ENCODE assay signal across 1 cellular context in genomic region chr5:52269395-52269794, GRCh38.
TF ChIP-seq lines count a peak whose summit lies in the region.

No MANE protein-coding gene starts in this region.

TF ChIP-seq in A549, 52 proteins besides CTCF, POLR2A, EP300 and RAD21 (continued from another document):
- TF ChIP-seq, protein P1, sequence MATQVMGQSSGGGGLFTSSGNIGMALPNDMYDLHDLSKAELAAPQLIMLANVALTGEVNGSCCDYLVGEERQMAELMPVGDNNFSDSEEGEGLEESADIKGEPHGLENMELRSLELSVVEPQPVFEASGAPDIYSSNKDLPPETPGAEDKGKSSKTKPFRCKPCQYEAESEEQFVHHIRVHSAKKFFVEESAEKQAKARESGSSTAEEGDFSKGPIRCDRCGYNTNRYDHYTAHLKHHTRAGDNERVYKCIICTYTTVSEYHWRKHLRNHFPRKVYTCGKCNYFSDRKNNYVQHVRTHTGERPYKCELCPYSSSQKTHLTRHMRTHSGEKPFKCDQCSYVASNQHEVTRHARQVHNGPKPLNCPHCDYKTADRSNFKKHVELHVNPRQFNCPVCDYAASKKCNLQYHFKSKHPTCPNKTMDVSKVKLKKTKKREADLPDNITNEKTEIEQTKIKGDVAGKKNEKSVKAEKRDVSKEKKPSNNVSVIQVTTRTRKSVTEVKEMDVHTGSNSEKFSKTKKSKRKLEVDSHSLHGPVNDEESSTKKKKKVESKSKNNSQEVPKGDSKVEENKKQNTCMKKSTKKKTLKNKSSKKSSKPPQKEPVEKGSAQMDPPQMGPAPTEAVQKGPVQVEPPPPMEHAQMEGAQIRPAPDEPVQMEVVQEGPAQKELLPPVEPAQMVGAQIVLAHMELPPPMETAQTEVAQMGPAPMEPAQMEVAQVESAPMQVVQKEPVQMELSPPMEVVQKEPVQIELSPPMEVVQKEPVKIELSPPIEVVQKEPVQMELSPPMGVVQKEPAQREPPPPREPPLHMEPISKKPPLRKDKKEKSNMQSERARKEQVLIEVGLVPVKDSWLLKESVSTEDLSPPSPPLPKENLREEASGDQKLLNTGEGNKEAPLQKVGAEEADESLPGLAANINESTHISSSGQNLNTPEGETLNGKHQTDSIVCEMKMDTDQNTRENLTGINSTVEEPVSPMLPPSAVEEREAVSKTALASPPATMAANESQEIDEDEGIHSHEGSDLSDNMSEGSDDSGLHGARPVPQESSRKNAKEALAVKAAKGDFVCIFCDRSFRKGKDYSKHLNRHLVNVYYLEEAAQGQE (IDR thresholded peaks at IDR 0.05), result no peak
- TF ChIP-seq HOXB13 (CRISPR knock-in tag; IDR thresholded peaks at IDR 0.05; ENCODE audit: low read depth) (no peak), KDM1A (IDR thresholded peaks at IDR 0.05; ENCODE audit: low read depth) (no peak), GATA3 (IDR thresholded peaks at IDR 0.05; ENCODE audit: borderline replicate concordance) (no peak), JUN (IDR thresholded peaks at IDR 0.05) (no peak), MAFK (IDR thresholded peaks at IDR 0.05; ENCODE audit: partially characterized antibody) (no peak), HES2 (IDR thresholded peaks at IDR 0.05) (no peak), FOSB (CRISPR knock-in tag; IDR thresholded peaks at IDR 0.05) (no peak), CBX2 (IDR thresholded peaks at IDR 0.05; ENCODE audit: borderline replicate concordance, low read depth) (no peak)
